1 cellular context compared by ENCODE assay signal in genomic region chr1:226069818-226070489, GRCh38.
TF ChIP-seq lines count a peak whose summit lies in the region.

No MANE protein-coding gene starts in this region.

TF ChIP-seq in GM23338, 12 proteins besides CTCF, POLR2A, EP300 and RAD21 (continued from another document):
- TF ChIP-seq ZNF462 (CRISPR knock-in tag; IDR thresholded peaks at IDR 0.05) (no peak), ETS1 (IDR thresholded peaks at IDR 0.05) (no peak), CREB1 (CRISPR knock-in tag; IDR thresholded peaks at IDR 0.05; ENCODE audit: low read depth) (no peak), JUNB (IDR thresholded peaks at IDR 0.05; ENCODE audit: unreplicated experiment) (no peak), ZNF114 (CRISPR knock-in tag; IDR thresholded peaks at IDR 0.05) (no peak), NANOG (IDR thresholded peaks at IDR 0.05; ENCODE audit: borderline replicate concordance) (no peak), ZNF331 (CRISPR knock-in tag; IDR thresholded peaks at IDR 0.05; ENCODE audit: low read depth) (no peak), REST (IDR thresholded peaks at IDR 0.05; ENCODE audit: unreplicated experiment) (no peak), STAT1 (IDR thresholded peaks at IDR 0.05; ENCODE audit: unreplicated experiment) (no peak)
TF ChIP-seq in GM23338: peak in this region for 0.
